Comparison of ENCODE assay signal across 19 cellular contexts in genomic region chr2:127256866-127257265, GRCh38. TPM values are rescaled to one million over a fixed set of nuclear protein-coding genes. Genes with fewer than 3 reads are reported as not detected.
DNase-seq lines count a peak whose midpoint lies in the region; ATAC-seq and TF ChIP-seq lines count a peak whose summit lies in the region.
"Had no signal": no experiment of that assay in that cellular context is flagged by ENCODE, and none has a peak within 500 bp of the region (broad histone marks: within the 10 kb centered on the region; RNA-seq: fewer than 3 reads in every experiment).

No MANE protein-coding gene starts in this region.

- no peaks in the 10 kb centered on the region for H3K9me3 ChIP-seq in CD8-positive, alpha-beta T cell (ENCODE audit: low read length)
- H3K9me3 ChIP-seq in neutrophil, result no peaks in the 10 kb centered on the region
- H3K9me3 ChIP-seq: SJCRH30 had no signal

- H3K4me1 ChIP-seq in CD8-positive, alpha-beta T cell (ENCODE audit: insufficient read depth, low read length), result no peaks in the 10 kb centered on the region
- peaks cover 7 to 9% of the 10 kb centered on the region in 2 experiments for H3K4me1 ChIP-seq in neutrophil (ENCODE audit: control insufficient read depth in 1 of 2, insufficient read depth in 1 of 2, low read depth in 1 of 2, low read length in 1 of 2)
- H3K4me1 ChIP-seq: SJCRH30 had no signal

- peak overlapping the region; percentile 48 for H3K27ac Mint-ChIP-seq in activated CD4-positive, alpha-beta T cell treated with anti-CD3 and anti-CD28 coated beads, Interleukin-2, amount 10 ng/mL, durations not matched to agents 24 days and 14 days
- H3K27ac Mint-ChIP-seq in CD8-positive, alpha-beta T cell, result peak overlapping the region; percentile 67
- H3K27ac Mint-ChIP-seq in activated T-helper 17 cell treated with anti-CD3 and anti-CD28 coated beads, Interleukin-2, amount 50 U/mL, for 72 hours, result peak overlapping the region; percentile 55
- H3K27ac Mint-ChIP-seq: B cell had no signal

- H3K36me3 ChIP-seq in CD8-positive, alpha-beta T cell (ENCODE audit: insufficient read depth, low read length), result peaks cover 30% of the 10 kb centered on the region
- peaks cover 49% of the 10 kb centered on the region for H3K36me3 ChIP-seq in neutrophil

- ATAC-seq in CD8-positive, alpha-beta T cell, result no peak
- no peak for ATAC-seq in activated T-helper 17 cell treated with anti-CD3 and anti-CD28 coated beads, Interleukin-2, amount 50 U/mL, for 72 hours (replicated peaks)
- ATAC-seq in GM21515 (IDR thresholded peaks at IDR 0.05; ENCODE audit: unreplicated experiment) (no peak), GM18858 (IDR thresholded peaks at IDR 0.05; ENCODE audit: unreplicated experiment) (no peak), SK-N-SH treated with all-trans-retinoic acid at 6 μM for 48 hours (no peak)
- ATAC-seq: PC-3 had no signal

- no peak for TF ChIP-seq CTCF in CD8-positive, alpha-beta T cell (IDR thresholded peaks at IDR 0.05)
- TF ChIP-seq CTCF in neutrophil (IDR thresholded peaks at IDR 0.05), result no peak

- no peak overlapping the region for H3K4me3 Mint-ChIP-seq in activated CD4-positive, alpha-beta T cell treated with anti-CD3 and anti-CD28 coated beads, Interleukin-2, amount 10 ng/mL, durations not matched to agents 24 days and 14 days
- no peak overlapping the region for H3K4me3 Mint-ChIP-seq in CD8-positive, alpha-beta T cell
- H3K4me3 Mint-ChIP-seq in activated T-helper 17 cell treated with anti-CD3 and anti-CD28 coated beads, Interleukin-2, amount 50 U/mL, for 72 hours, result no peak overlapping the region
- H3K4me3 Mint-ChIP-seq: B cell; CD4-positive, CD25-positive, alpha-beta regulatory T cell had no signal

- peaks cover 2% of the 10 kb centered on the region for H3K4me1 Mint-ChIP-seq in activated CD4-positive, alpha-beta T cell treated with anti-CD3 and anti-CD28 coated beads, Interleukin-2, amount 10 ng/mL, durations not matched to agents 24 days and 14 days
- H3K4me1 Mint-ChIP-seq in CD8-positive, alpha-beta T cell (ENCODE audit: low read depth), result peaks cover 8% of the 10 kb centered on the region
- H3K4me1 Mint-ChIP-seq in activated T-helper 17 cell treated with anti-CD3 and anti-CD28 coated beads, Interleukin-2, amount 50 U/mL, for 72 hours, result peaks cover 6% of the 10 kb centered on the region
- H3K4me1 Mint-ChIP-seq: B cell had no signal

- no peak overlapping the region for H3K4me3 ChIP-seq in CD8-positive, alpha-beta T cell (ENCODE audit: low read depth, low read length)
- H3K4me3 ChIP-seq in neutrophil (ENCODE audit: low read depth in 1 of 2, low read length in 1 of 2), result no peak overlapping the region
- H3K4me3 ChIP-seq: SJCRH30 had no signal

- intact Hi-C loops in activated CD4-positive, alpha-beta T cell treated with anti-CD3 and anti-CD28 coated beads, Interleukin-2, amount 10 ng/mL, durations not matched to agents 24 days and 14 days (cut with micrococcal nuclease), result no loop called here
- intact Hi-C loops in CD8-positive, alpha-beta T cell (cut with DNase I, micrococcal nuclease), result no loop called here

- CTCF ChIA-PET in CD8-positive, alpha-beta T cell (lab: Charles Lee), result no interaction called here

- no peak overlapping the region for H3K27ac ChIP-seq in CD8-positive, alpha-beta T cell (ENCODE audit: low read depth, low read length)
- H3K27ac ChIP-seq in neutrophil, result peak overlapping the region; percentile 30
- H3K27ac ChIP-seq: SJCRH30 had no signal

- no peaks in the 10 kb centered on the region for H3K9me3 Mint-ChIP-seq in activated CD4-positive, alpha-beta T cell treated with anti-CD3 and anti-CD28 coated beads, Interleukin-2, amount 10 ng/mL, durations not matched to agents 24 days and 14 days
- H3K9me3 Mint-ChIP-seq in CD8-positive, alpha-beta T cell, result no peaks in the 10 kb centered on the region
- H3K9me3 Mint-ChIP-seq in activated T-helper 17 cell treated with anti-CD3 and anti-CD28 coated beads, Interleukin-2, amount 50 U/mL, for 72 hours, result no peaks in the 10 kb centered on the region

- no peaks in the 10 kb centered on the region for H3K27me3 ChIP-seq in CD8-positive, alpha-beta T cell (ENCODE audit: insufficient read depth, low read length)
- H3K27me3 ChIP-seq in neutrophil, result no peaks in the 10 kb centered on the region
- H3K27me3 ChIP-seq: SJCRH30 had no signal

- no peaks in the 10 kb centered on the region for H3K27me3 Mint-ChIP-seq in activated CD4-positive, alpha-beta T cell treated with anti-CD3 and anti-CD28 coated beads, Interleukin-2, amount 10 ng/mL, durations not matched to agents 24 days and 14 days
- no peaks in the 10 kb centered on the region for H3K27me3 Mint-ChIP-seq in CD8-positive, alpha-beta T cell (ENCODE audit: low read depth)
- H3K27me3 Mint-ChIP-seq in activated T-helper 17 cell treated with anti-CD3 and anti-CD28 coated beads, Interleukin-2, amount 50 U/mL, for 72 hours, result no peaks in the 10 kb centered on the region
- H3K27me3 Mint-ChIP-seq: B cell; CD4-positive, CD25-positive, alpha-beta regulatory T cell had no signal

- DNase-seq in activated CD4-positive, alpha-beta T cell treated with anti-CD3 and anti-CD28 coated beads, Interleukin-2, amount 10 ng/mL, durations not matched to agents 24 days and 14 days, result no peak
- DNase-seq in activated CD4-positive, alpha-beta T cell treated with anti-CD3 and anti-CD28 coated beads for 1 hour, result no peak
- no peak for DNase-seq in CD8-positive, alpha-beta T cell
- DNase-seq: CD4-positive, CD25-positive, alpha-beta regulatory T cell; DMS153; GF-D8; KG1; NCI-H1417 treated with DMSO at 0.1 percent for 48 hours; NCI-H187 treated with DMSO at 0.1 percent for 48 hours; NCI-H2227 treated with DMSO at 0.1 percent for 48 hours; NCI-H510A treated with DMSO at 0.1 percent for 48 hours; PC-3; SJCRH30 had no signal

- peaks cover 41% of the 10 kb centered on the region for H3K36me3 Mint-ChIP-seq in activated CD4-positive, alpha-beta T cell treated with anti-CD3 and anti-CD28 coated beads, Interleukin-2, amount 10 ng/mL, durations not matched to agents 24 days and 14 days (ENCODE audit: low read depth)
- peaks cover 65% of the 10 kb centered on the region for H3K36me3 Mint-ChIP-seq in CD8-positive, alpha-beta T cell
- H3K36me3 Mint-ChIP-seq in activated T-helper 17 cell treated with anti-CD3 and anti-CD28 coated beads, Interleukin-2, amount 50 U/mL, for 72 hours (ENCODE audit: low read depth), result peaks cover 65% of the 10 kb centered on the region

- POLR2A ChIA-PET in CD8-positive, alpha-beta T cell (lab: Charles Lee), result no interaction called here

TF ChIP-seq in SK-N-SH treated with all-trans-retinoic acid at 6 μM for 48 hours, 23 proteins besides CTCF, POLR2A, EP300 and RAD21 (continues in another document):
- TF ChIP-seq ESRRG (CRISPR knock-in tag; IDR thresholded peaks at IDR 0.05), result no peak
- TF ChIP-seq ZC3H10 (CRISPR knock-in tag; IDR thresholded peaks at IDR 0.05), result no peak
- no peak for TF ChIP-seq PPARA (CRISPR knock-in tag; IDR thresholded peaks at IDR 0.05; ENCODE audit: borderline replicate concordance)
- no peak for TF ChIP-seq ZFP3 (CRISPR knock-in tag; IDR thresholded peaks at IDR 0.05)
- TF ChIP-seq CREB5 (CRISPR knock-in tag; IDR thresholded peaks at IDR 0.05; ENCODE audit: low read depth), result no peak
- TF ChIP-seq OSR1 (CRISPR knock-in tag; IDR thresholded peaks at IDR 0.05), result no peak
- TF ChIP-seq SNAI2 (CRISPR knock-in tag; IDR thresholded peaks at IDR 0.05), result no peak
- no peak for TF ChIP-seq ISL1 (CRISPR knock-in tag; IDR thresholded peaks at IDR 0.05)
- no peak for TF ChIP-seq ZNF565 (CRISPR knock-in tag; conservative IDR thresholded peaks at IDR 0.05; ENCODE audit: low read depth)
- TF ChIP-seq TCF4 (CRISPR knock-in tag; IDR thresholded peaks at IDR 0.05; ENCODE audit: borderline replicate concordance), result no peak
- TF ChIP-seq ZNF8 (CRISPR knock-in tag; IDR thresholded peaks at IDR 0.05), result no peak
- no peak for TF ChIP-seq POU6F1 (CRISPR knock-in tag; IDR thresholded peaks at IDR 0.05; ENCODE audit: borderline replicate concordance, low read depth)
- no peak for TF ChIP-seq ARNTL (CRISPR knock-in tag; IDR thresholded peaks at IDR 0.05; ENCODE audit: borderline replicate concordance, low read depth)

RNA-seq across cellular contexts. Expression of gene CYP27C1, which starts 36.8 kb away (rescaled TPM):
- total RNA-seq in activated CD4-positive, alpha-beta T cell treated with anti-CD3 and anti-CD28 coated beads, Interleukin-2, amount 10 ng/mL, durations not matched to agents 24 days and 14 days, result not detected in 2 replicates
- not detected for total RNA-seq in CD8-positive, alpha-beta T cell
- total RNA-seq in activated T-helper 17 cell treated with anti-CD3 and anti-CD28 coated beads, Interleukin-2, amount 50 U/mL, for 72 hours, result not detected
- total RNA-seq: B cell; CD4-positive, CD25-positive, alpha-beta regulatory T cell had no signal

RNA-seq across cellular contexts. Expression of gene ERCC3, which starts 37.1 kb away (rescaled TPM):
- 58.1 and 60.2 TPM in 2 replicates for total RNA-seq in activated CD4-positive, alpha-beta T cell treated with anti-CD3 and anti-CD28 coated beads, Interleukin-2, amount 10 ng/mL, durations not matched to agents 24 days and 14 days
- 10 to 100 TPM; 43.2 to 46.4 TPM for total RNA-seq in CD8-positive, alpha-beta T cell
- 10 to 100 TPM; 51.6 to 58.2 TPM for total RNA-seq in activated T-helper 17 cell treated with anti-CD3 and anti-CD28 coated beads, Interleukin-2, amount 50 U/mL, for 72 hours
